ENCODE assay signal across 2 cellular contexts in the genomic region with DNA sequence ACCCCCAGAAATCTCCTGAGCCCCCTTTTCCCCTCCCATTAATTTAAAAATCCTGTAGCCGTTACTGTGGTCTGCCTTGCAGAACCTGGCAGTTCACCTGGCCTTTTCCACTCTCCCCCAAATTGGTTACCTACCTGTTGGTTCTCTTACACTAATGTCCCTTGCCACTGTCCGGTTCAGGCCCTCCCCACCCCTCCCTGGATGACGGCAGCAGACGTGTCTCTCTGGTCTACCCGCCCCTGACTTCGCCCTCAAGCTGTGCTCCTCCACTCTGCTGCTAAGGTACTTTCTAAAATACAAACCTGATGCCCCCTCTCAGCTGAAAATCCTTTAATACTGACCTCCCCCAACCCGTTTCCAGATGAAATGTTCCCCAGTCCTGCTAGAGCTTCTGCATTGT.
TF ChIP-seq lines count a peak whose summit lies in the region.

No MANE protein-coding gene starts in this region.

TF ChIP-seq in A549, 52 proteins besides CTCF, POLR2A, EP300 and RAD21:
- TF ChIP-seq RNF2 (IDR thresholded peaks at IDR 0.05; ENCODE audit: borderline replicate concordance, low read depth) (no peak), BHLHE40 (IDR thresholded peaks at IDR 0.05; ENCODE audit: low read depth, low read length) (no peak), SREBF2 (IDR thresholded peaks at IDR 0.05) (no peak), NR3C1 (IDR thresholded peaks at IDR 0.05) (no peak)
- TF ChIP-seq, protein P1, sequence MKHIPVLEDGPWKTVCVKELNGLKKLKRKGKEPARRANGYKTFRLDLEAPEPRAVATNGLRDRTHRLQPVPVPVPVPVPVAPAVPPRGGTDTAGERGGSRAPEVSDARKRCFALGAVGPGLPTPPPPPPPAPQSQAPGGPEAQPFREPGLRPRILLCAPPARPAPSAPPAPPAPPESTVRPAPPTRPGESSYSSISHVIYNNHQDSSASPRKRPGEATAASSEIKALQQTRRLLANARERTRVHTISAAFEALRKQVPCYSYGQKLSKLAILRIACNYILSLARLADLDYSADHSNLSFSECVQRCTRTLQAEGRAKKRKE (CRISPR knock-in tag; IDR thresholded peaks at IDR 0.05; ENCODE audit: low read depth), result no peak
- TF ChIP-seq, protein P2, sequence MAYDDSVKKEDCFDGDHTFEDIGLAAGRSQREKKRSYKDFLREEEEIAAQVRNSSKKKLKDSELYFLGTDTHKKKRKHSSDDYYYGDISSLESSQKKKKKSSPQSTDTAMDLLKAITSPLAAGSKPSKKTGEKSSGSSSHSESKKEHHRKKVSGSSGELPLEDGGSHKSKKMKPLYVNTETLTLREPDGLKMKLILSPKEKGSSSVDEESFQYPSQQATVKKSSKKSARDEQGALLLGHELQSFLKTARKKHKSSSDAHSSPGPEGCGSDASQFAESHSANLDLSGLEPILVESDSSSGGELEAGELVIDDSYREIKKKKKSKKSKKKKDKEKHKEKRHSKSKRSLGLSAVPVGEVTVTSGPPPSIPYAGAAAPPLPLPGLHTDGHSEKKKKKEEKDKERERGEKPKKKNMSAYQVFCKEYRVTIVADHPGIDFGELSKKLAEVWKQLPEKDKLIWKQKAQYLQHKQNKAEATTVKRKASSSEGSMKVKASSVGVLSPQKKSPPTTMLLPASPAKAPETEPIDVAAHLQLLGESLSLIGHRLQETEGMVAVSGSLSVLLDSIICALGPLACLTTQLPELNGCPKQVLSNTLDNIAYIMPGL (CRISPR knock-in tag; IDR thresholded peaks at IDR 0.05; ENCODE audit: borderline replicate concordance), result no peak
TF ChIP-seq in A549: peak in this region for 0.

TF ChIP-seq in H1, 55 proteins besides CTCF, POLR2A, EP300 and RAD21:
- no peak for TF ChIP-seq BCL11A (IDR thresholded peaks at IDR 0.05; ENCODE audit: low read depth in 2 of 2, low read length in 2 of 2)
- TF ChIP-seq TEAD4 (IDR thresholded peaks at IDR 0.05; ENCODE audit: low read depth, low read length), result no peak
- TF ChIP-seq RXRA (IDR thresholded peaks at IDR 0.05; ENCODE audit: insufficient read depth, low read depth, low read length), result no peak
- TF ChIP-seq, protein P3, sequence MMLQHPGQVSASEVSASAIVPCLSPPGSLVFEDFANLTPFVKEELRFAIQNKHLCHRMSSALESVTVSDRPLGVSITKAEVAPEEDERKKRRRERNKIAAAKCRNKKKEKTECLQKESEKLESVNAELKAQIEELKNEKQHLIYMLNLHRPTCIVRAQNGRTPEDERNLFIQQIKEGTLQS (IDR thresholded peaks at IDR 0.05; ENCODE audit: insufficient read depth, low read depth, low read length), result no peak
- no peak for TF ChIP-seq YY1 (IDR thresholded peaks at IDR 0.05; ENCODE audit: low read depth, low read length)
- TF ChIP-seq CBX8 (IDR thresholded peaks at IDR 0.05; ENCODE audit: borderline replicate concordance, low read depth, low read length), result no peak
- TF ChIP-seq SP4 (IDR thresholded peaks at IDR 0.05; ENCODE audit: low read length), result no peak
- TF ChIP-seq SP1 (IDR thresholded peaks at IDR 0.05; ENCODE audit: low read depth, low read length), result no peak
- TF ChIP-seq ASH2L (IDR thresholded peaks at IDR 0.05; ENCODE audit: low read length), result no peak
